In genomic region chr18:58363767-58364540, GRCh38 we compare ENCODE assay signal across 15 cellular contexts.
A peak's percentile ranks its signal among the peaks of the same experiment; 100 is the strongest.
DNase-seq lines count a peak whose midpoint lies in the region; ATAC-seq and TF ChIP-seq lines count a peak whose summit lies in the region.
"Had no signal": no experiment of that assay in that cellular context is flagged by ENCODE, and none has a peak within 500 bp of the region (broad histone marks: within the 10 kb centered on the region; RNA-seq: fewer than 3 reads in every experiment).

No MANE protein-coding gene starts in this region.

- no peaks in the 10 kb centered on the region for H3K27me3 ChIP-seq in GM23338 (ENCODE audit: insufficient read depth)
- no peaks in the 10 kb centered on the region for H3K27me3 ChIP-seq in adipocyte (replicated peaks; ENCODE audit: control insufficient read depth, insufficient read depth, low read length)
- H3K27me3 ChIP-seq: SJCRH30 had no signal

- no peaks in the 10 kb centered on the region for H3K9me2 ChIP-seq in GM23338 (ENCODE audit: insufficient read depth)

- no peak overlapping the region for H3K4me2 ChIP-seq in GM23338

- H3K4me3 ChIP-seq in GM23338 = no peak overlapping the region
- no peak overlapping the region for H3K4me3 ChIP-seq in adipocyte (ENCODE audit: low read length)
- no peak overlapping the region for H3K4me3 ChIP-seq in fibroblast of villous mesenchyme (ENCODE audit: low read depth, low read length)
- H3K4me3 ChIP-seq: lower lobe of right lung, SJCRH30 had no signal

- no peaks in the 10 kb centered on the region for H3K9me3 Mint-ChIP-seq in GM23338

- H3K4me1 Mint-ChIP-seq in GM23338 = peaks cover 33% of the 10 kb centered on the region

- peaks cover 19% of the 10 kb centered on the region for H3K36me3 Mint-ChIP-seq in GM23338 (ENCODE audit: low read depth)

- peak overlapping the region; percentile 9; the same call in 1 of the 2 replicates for H3K27ac Mint-ChIP-seq in GM23338
- H3K27ac Mint-ChIP-seq: activated naive CD8-positive, alpha-beta T cell had no signal

- H3K27me3 Mint-ChIP-seq in GM23338 (ENCODE audit: insufficient read depth, low read depth, poor library complexity) = no peaks in the 10 kb centered on the region
- H3K27me3 Mint-ChIP-seq: activated naive CD8-positive, alpha-beta T cell had no signal

- H3K4me1 ChIP-seq in GM23338 (ENCODE audit: insufficient read depth) (peaks cover 8% of the 10 kb centered on the region), adipocyte (ENCODE audit: control insufficient read depth, insufficient read depth, low read length) (peaks cover 45% of the 10 kb centered on the region)
- H3K4me1 ChIP-seq: SJCRH30 had no signal

- H2AFZ ChIP-seq in GM23338 = no peak overlapping the region

- H3K4me3 Mint-ChIP-seq in GM23338 = no peak overlapping the region
- H3K4me3 Mint-ChIP-seq: activated naive CD8-positive, alpha-beta T cell had no signal

- TF ChIP-seq CTCF in GM23338 (conservative IDR thresholded peaks at IDR 0.05; ENCODE audit: low read depth in 2 of 2) = no peak
- TF ChIP-seq CTCF in fibroblast of villous mesenchyme (IDR thresholded peaks at IDR 0.05; ENCODE audit: insufficient read depth, low read depth, low read length) = no peak
- no peak for TF ChIP-seq CTCF in GM10266 (IDR thresholded peaks at IDR 0.05; ENCODE audit: control insufficient read depth, insufficient read depth, low read depth, missing control alignments)

- no peaks in the 10 kb centered on the region for H3F3A ChIP-seq in GM23338 (replicated peaks; ENCODE audit: low read depth)

- ATAC-seq in GM23338 = no peak
- no peak for ATAC-seq in HG03460 (IDR thresholded peaks at IDR 0.05; ENCODE audit: unreplicated experiment)
- ATAC-seq: HCT116, lower lobe of right lung had no signal

- no peaks in the 10 kb centered on the region for H3K9me3 ChIP-seq in adipocyte (ENCODE audit: control insufficient read depth, low read length)
- H3K9me3 ChIP-seq: lower lobe of right lung, SJCRH30 had no signal

- DNase-seq in A172 (ENCODE audit: low spot score) = peak; percentile 31
- no peak for DNase-seq in GM23338 (ENCODE audit: low spot score)
- DNase-seq in adipocyte (ENCODE audit: low read depth) = peak; percentile 62
- peak; percentile 13 for DNase-seq in fibroblast of villous mesenchyme (ENCODE audit: low read depth)
- no peak for DNase-seq in GM10266 (ENCODE audit: extremely low spot score)
- no peak for DNase-seq in superior temporal gyrus (ENCODE audit: extremely low spot score)
- no peak for DNase-seq in NCI-H2171 (lab: John Stamatoyannopoulos, UW)
- DNase-seq: DND-41; lower lobe of right lung; NCI-H1105 treated with DMSO at 0.1 percent for 48 hours; SJCRH30; stimulated activated CD4-positive, alpha-beta T cell treated with anti-CD3 and anti-CD28 coated beads, Interleukin-12 subunit alpha, Interleukin-12 subunit beta, amount 100 ng/mL, for 4 hours had no signal

- 0 out of 2 replicates have a peak, but pooled peaks cover 3% of the 10 kb centered on the region for H4K20me1 ChIP-seq in GM23338 (replicated peaks; ENCODE audit: insufficient read depth)

- no peaks in the 10 kb centered on the region for H3K79me2 ChIP-seq in GM23338 (replicated peaks; ENCODE audit: insufficient read depth)

- no peak overlapping the region for H3K9ac ChIP-seq in adipocyte (ENCODE audit: low read length)

- peaks cover 17% of the 10 kb centered on the region for H3K36me3 ChIP-seq in GM23338 (ENCODE audit: insufficient read depth)
- H3K36me3 ChIP-seq in adipocyte (ENCODE audit: control insufficient read depth, insufficient read depth, low read length, severe bottlenecking) = no peaks in the 10 kb centered on the region

- H3K27ac ChIP-seq in GM23338 (ENCODE audit: low read depth) = no peak overlapping the region
- H3K27ac ChIP-seq: lower lobe of right lung, SJCRH30 had no signal

TF ChIP-seq in GM23338, 12 proteins besides CTCF, POLR2A, EP300 and RAD21:
- TF ChIP-seq STAT1 (IDR thresholded peaks at IDR 0.05; ENCODE audit: unreplicated experiment) (no peak), ZNF331 (CRISPR knock-in tag; IDR thresholded peaks at IDR 0.05; ENCODE audit: low read depth) (no peak)

Comparison
In these comparisons a context has a peak if more than half of its experiments do, and no peak if none do; other contexts are left out.
1. DNase-seq: peak in A172 (single experiment), adipocyte (single experiment) and fibroblast of villous mesenchyme (single experiment); none in GM23338 (single experiment), GM10266 (single experiment), superior temporal gyrus (single experiment) and NCI-H2171 (single experiment).